29 cellular contexts compared by ENCODE assay signal in genomic region chr4:30671926-30672325, GRCh38. TPM values are rescaled to one million over a fixed set of nuclear protein-coding genes. Genes with fewer than 3 reads are reported as not detected.
"Had no signal": no experiment of that assay in that cellular context is flagged by ENCODE, and none has a peak within 500 bp of the region (broad histone marks: within the 10 kb centered on the region; RNA-seq: fewer than 3 reads in every experiment).

No MANE protein-coding gene starts in this region.

- H3K9me3 ChIP-seq: ovary, psoas muscle, right lobe of liver, sigmoid colon, thoracic aorta, thyroid gland, upper lobe of left lung, uterus had no signal

- H3K27ac Mint-ChIP-seq: naive thymus-derived CD8-positive, alpha-beta T cell; natural killer cell treated with Interleukin-12 subunit alpha and Interleukin-12 subunit beta and Interleukin-15 and Interleukin-18, amount 100 ng/mL, for 72 hours; nephron progenitor cell; progenitor cell of endocrine pancreas; stimulated activated effector memory CD8-positive, alpha-beta T cell treated with anti-CD3 and anti-CD28 coated beads, Interleukin-12 subunit alpha, Interleukin-12 subunit beta, amount 100 ng/mL, for 72 hours; stimulated activated naive B cell treated with anti-CD40 and anti-IgM and Interleukin-4, amounts not matched to agents 10 μg/mL and 1 μg/mL and 100 μg/mL, for 72 hours; stimulated activated naive CD8-positive, alpha-beta T cell treated with anti-CD3 and anti-CD28 coated beads, Interleukin-15, Interleukin-2, amounts not matched to agents 100 ng/mL and 50 ng/mL, for 24 hours had no signal

- H3K9ac ChIP-seq: parathyroid adenoma had no signal

- H3K79me2 ChIP-seq: parathyroid adenoma had no signal

- H3K4me3 ChIP-seq: ovary, psoas muscle, right lobe of liver, sigmoid colon, stomach, thoracic aorta, thyroid gland, tibial nerve, upper lobe of left lung, uterus had no signal

- H2AFZ ChIP-seq: parathyroid adenoma had no signal

- H3K36me3 ChIP-seq: ovary, right lobe of liver, sigmoid colon, stomach, thoracic aorta, thyroid gland, tibial nerve, upper lobe of left lung, uterus had no signal

- DNase-seq: naive thymus-derived CD8-positive, alpha-beta T cell; nephron progenitor cell; occipital lobe; ovary; posterior cingulate gyrus; psoas muscle; right cardiac atrium; right lobe of liver; sigmoid colon; small intestine; stimulated activated CD4-positive, alpha-beta T cell treated with anti-CD3 and anti-CD28 coated beads, Interleukin-15, amount 100 ng/mL, for 24 hours; stimulated activated CD4-positive, alpha-beta T cell treated with anti-CD3 and anti-CD28 coated beads, Interleukin-2, amount 100 ng/mL, for 24 hours; stimulated activated CD4-positive, alpha-beta T cell treated with anti-CD3 and anti-CD28 coated beads, Interleukin-2, amount 100 ng/mL, for 48 hours; stimulated activated CD4-positive, alpha-beta T cell treated with anti-CD3 and anti-CD28 coated beads, Interleukin-4, amount 100 ng/mL, for 24 hours; stimulated activated naive B cell treated with anti-CD40 and anti-IgM and Interleukin-4, amounts not matched to agents 10 μg/mL and 1 μg/mL and 100 μg/mL, for 72 hours; stimulated activated naive CD4-positive, alpha-beta T cell treated with Interleukin-2 at 50 U/mL for 16 hours; stomach; thyroid gland; trophoblast cell; upper lobe of left lung; uterus had no signal

- H3K27ac ChIP-seq: ovary, parathyroid adenoma, psoas muscle, right lobe of liver, sigmoid colon, stomach, thoracic aorta, thyroid gland, tibial nerve, upper lobe of left lung, uterus had no signal

- H3K4me1 ChIP-seq: parathyroid adenoma, psoas muscle, right lobe of liver, sigmoid colon, stomach, thyroid gland, tibial nerve, upper lobe of left lung, uterus had no signal

- ATAC-seq: naive thymus-derived CD8-positive, alpha-beta T cell; natural killer cell treated with Interleukin-12 subunit alpha and Interleukin-12 subunit beta and Interleukin-15 and Interleukin-18, amount 100 ng/mL, for 72 hours; psoas muscle; right cardiac atrium; right lobe of liver; stimulated activated effector memory CD8-positive, alpha-beta T cell treated with anti-CD3 and anti-CD28 coated beads, Interleukin-12 subunit alpha, Interleukin-12 subunit beta, amount 100 ng/mL, for 72 hours; stimulated activated naive B cell treated with anti-CD40 and anti-IgM and Interleukin-4, amounts not matched to agents 10 μg/mL and 1 μg/mL and 100 μg/mL, for 72 hours had no signal

- H3K27me3 Mint-ChIP-seq: naive thymus-derived CD8-positive, alpha-beta T cell; natural killer cell treated with Interleukin-12 subunit alpha and Interleukin-12 subunit beta and Interleukin-15 and Interleukin-18, amount 100 ng/mL, for 72 hours; progenitor cell of endocrine pancreas; stimulated activated naive B cell treated with anti-CD40 and anti-IgM and Interleukin-4, amounts not matched to agents 10 μg/mL and 1 μg/mL and 100 μg/mL, for 72 hours; stimulated activated naive CD8-positive, alpha-beta T cell treated with anti-CD3 and anti-CD28 coated beads, Interleukin-15, Interleukin-2, amounts not matched to agents 100 ng/mL and 50 ng/mL, for 24 hours had no signal

- H3K4me1 Mint-ChIP-seq: naive thymus-derived CD8-positive, alpha-beta T cell; nephron progenitor cell; neural crest cell; stimulated activated effector memory CD8-positive, alpha-beta T cell treated with anti-CD3 and anti-CD28 coated beads, Interleukin-12 subunit alpha, Interleukin-12 subunit beta, amount 100 ng/mL, for 72 hours; stimulated activated naive B cell treated with anti-CD40 and anti-IgM and Interleukin-4, amounts not matched to agents 10 μg/mL and 1 μg/mL and 100 μg/mL, for 72 hours had no signal

- H3K27me3 ChIP-seq: ovary, right lobe of liver, sigmoid colon, stomach, thyroid gland, tibial nerve, upper lobe of left lung, uterus had no signal

- H3K36me3 Mint-ChIP-seq: naive thymus-derived CD8-positive, alpha-beta T cell; stimulated activated effector memory CD8-positive, alpha-beta T cell treated with anti-CD3 and anti-CD28 coated beads, Interleukin-12 subunit alpha, Interleukin-12 subunit beta, amount 100 ng/mL, for 72 hours; stimulated activated naive B cell treated with anti-CD40 and anti-IgM and Interleukin-4, amounts not matched to agents 10 μg/mL and 1 μg/mL and 100 μg/mL, for 72 hours had no signal

- H3K4me3 Mint-ChIP-seq: naive thymus-derived CD8-positive, alpha-beta T cell; natural killer cell treated with Interleukin-12 subunit alpha and Interleukin-12 subunit beta and Interleukin-15 and Interleukin-18, amount 100 ng/mL, for 72 hours; nephron progenitor cell; neural crest cell; stimulated activated effector memory CD8-positive, alpha-beta T cell treated with anti-CD3 and anti-CD28 coated beads, Interleukin-12 subunit alpha, Interleukin-12 subunit beta, amount 100 ng/mL, for 72 hours; stimulated activated naive B cell treated with anti-CD40 and anti-IgM and Interleukin-4, amounts not matched to agents 10 μg/mL and 1 μg/mL and 100 μg/mL, for 72 hours; stimulated activated naive CD8-positive, alpha-beta T cell treated with anti-CD3 and anti-CD28 coated beads, Interleukin-15, Interleukin-2, amounts not matched to agents 100 ng/mL and 50 ng/mL, for 24 hours had no signal

RNA-seq across cellular contexts. Expression of gene PCDH7, which starts 48.2 kb away (rescaled TPM):
- total RNA-seq: naive thymus-derived CD8-positive, alpha-beta T cell; natural killer cell treated with Interleukin-12 subunit alpha and Interleukin-12 subunit beta and Interleukin-15 and Interleukin-18, amount 100 ng/mL, for 72 hours had no signal
- polyA plus RNA-seq: naive thymus-derived CD8-positive, alpha-beta T cell had no signal
